Comparison of ENCODE assay signal across 2 cellular contexts in genomic region chr4:26850528-26850927, GRCh38.
TF ChIP-seq lines count a peak whose summit lies in the region.

No MANE protein-coding gene starts in this region.

TF ChIP-seq in K562, 482 proteins besides CTCF, POLR2A, EP300 and RAD21:
- TF ChIP-seq ZNF316 (IDR thresholded peaks at IDR 0.05) (0 out of 2 replicates have a peak, but pooled peaks have one; percentile 5), ZNF77 (CRISPR knock-in tag; IDR thresholded peaks at IDR 0.05) (no peak), MTA1 (IDR thresholded peaks at IDR 0.05; ENCODE audit: borderline replicate concordance) (no peak)

TF ChIP-seq in HepG2, 621 proteins besides CTCF, POLR2A, EP300 and RAD21:
- TF ChIP-seq CREB1 (IDR thresholded peaks at IDR 0.05) = no peak
- TF ChIP-seq CREB1 (CRISPR knock-in tag; IDR thresholded peaks at IDR 0.05) = no peak
- peak; percentile 3 to 41; a peak in 2 of 4 replicates for TF ChIP-seq MAFK (conservative IDR thresholded peaks at IDR 0.05 in 1 of 2, IDR thresholded peaks at IDR 0.05 in 1 of 2; ENCODE audit: low read length in 2 of 2)
- no peak for TF ChIP-seq DRAP1 (CRISPR knock-in tag; IDR thresholded peaks at IDR 0.05)
- TF ChIP-seq HMG20A (CRISPR knock-in tag; IDR thresholded peaks at IDR 0.05; ENCODE audit: borderline replicate concordance) = no peak
